In genomic region chr11:77418155-77418980, GRCh38 we compare ENCODE assay signal across 1 cellular context.
TF ChIP-seq lines count a peak whose summit lies in the region.

No MANE protein-coding gene starts in this region.

TF ChIP-seq in GM23338, 12 proteins besides CTCF, POLR2A, EP300 and RAD21 (continued from another document):
- TF ChIP-seq ZNF462 (CRISPR knock-in tag; IDR thresholded peaks at IDR 0.05) (no peak), EZH2phosphoT487 (IDR thresholded peaks at IDR 0.05; ENCODE audit: unreplicated experiment) (no peak), JUNB (IDR thresholded peaks at IDR 0.05; ENCODE audit: unreplicated experiment) (no peak), ZNF114 (CRISPR knock-in tag; IDR thresholded peaks at IDR 0.05) (no peak), ZNF331 (CRISPR knock-in tag; IDR thresholded peaks at IDR 0.05; ENCODE audit: low read depth) (no peak), NANOG (IDR thresholded peaks at IDR 0.05; ENCODE audit: borderline replicate concordance) (no peak)
